ENCODE assay signal across 1 cellular context in the genomic region with DNA sequence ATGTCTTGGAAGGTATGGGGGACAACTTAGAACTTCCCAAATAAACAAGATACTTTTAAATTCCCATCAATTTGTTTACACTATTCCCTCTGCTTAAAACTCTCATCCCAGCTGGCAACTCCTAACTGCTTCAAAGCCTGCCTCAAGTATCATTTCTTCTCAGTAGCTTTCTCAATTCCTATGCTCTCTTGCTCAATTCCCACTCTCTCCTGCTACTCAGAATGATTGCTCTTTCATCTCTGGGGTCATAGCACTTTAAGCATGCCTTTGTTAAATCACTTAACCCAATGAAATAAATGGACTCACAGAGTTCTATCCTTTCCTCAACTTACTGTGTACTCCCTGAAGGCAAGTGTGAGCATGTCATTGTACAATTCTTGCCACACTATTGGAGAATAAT. TPM values are rescaled to one million over a fixed set of nuclear protein-coding genes. Genes with fewer than 3 reads are reported as not detected.
"Had no signal": no experiment of that assay in that cellular context is flagged by ENCODE, and none has a peak within 500 bp of the region (broad histone marks: within the 10 kb centered on the region; RNA-seq: fewer than 3 reads in every experiment).

No MANE protein-coding gene starts in this region.

RNA-seq across cellular contexts. Expression of a gene that starts 18.8 kb away (rescaled TPM):
- total RNA-seq: naive thymus-derived CD8-positive, alpha-beta T cell had no signal
- polyA plus RNA-seq: naive thymus-derived CD8-positive, alpha-beta T cell had no signal
